25 cellular contexts compared by ENCODE assay signal in genomic region chr1:66599346-66599745, GRCh38.
DNase-seq lines count a peak whose midpoint lies in the region; ATAC-seq and TF ChIP-seq lines count a peak whose summit lies in the region.
"Had no signal": no experiment of that assay in that cellular context is flagged by ENCODE, and none has a peak within 500 bp of the region (broad histone marks: within the 10 kb centered on the region; RNA-seq: fewer than 3 reads in every experiment).

No MANE protein-coding gene starts in this region.

- H3K79me1 ChIP-seq in mesenchymal stem cell (replicated peaks; ENCODE audit: low read length, poor library complexity, severe bottlenecking): peaks cover 12% of the 10 kb centered on the region

- POLR2A ChIA-PET in GM10248 (lab: Yijun Ruan, JAX): no interaction called here

- H2BK5ac ChIP-seq in mesenchymal stem cell (ENCODE audit: low read depth, low read length, poor library complexity, severe bottlenecking): no peak overlapping the region

- TF ChIP-seq CTCF in RWPE2 (IDR thresholded peaks at IDR 0.05; ENCODE audit: poor library complexity, severe bottlenecking): no peak
- TF ChIP-seq CTCF in cardiac fibroblast (IDR thresholded peaks at IDR 0.05; ENCODE audit: low read depth, low read length): no peak
- no peak for TF ChIP-seq CTCF in GM10248 (IDR thresholded peaks at IDR 0.05; ENCODE audit: control extremely low read depth, extremely low read depth, low read depth, missing control alignments)

- H3K27me3 ChIP-seq in RWPE2 (ENCODE audit: insufficient read depth, poor library complexity, severe bottlenecking) (no peaks in the 10 kb centered on the region), mesenchymal stem cell (ENCODE audit: control insufficient read depth in 1 of 2, insufficient read depth in 1 of 2, low read length in 2 of 2) (no peaks in the 10 kb centered on the region)
- H3K27me3 ChIP-seq: pancreas, thyroid gland had no signal

- H4K8ac ChIP-seq in mesenchymal stem cell (ENCODE audit: low read length): no peak overlapping the region

- no peak overlapping the region for H3K4ac ChIP-seq in mesenchymal stem cell (ENCODE audit: low read depth in 1 of 2, low read length in 2 of 2)

- H3K27ac ChIP-seq in RWPE2 (ENCODE audit: poor library complexity, severe bottlenecking): peak overlapping the region; percentile 7
- peak overlapping the region; percentile 32 for H3K27ac ChIP-seq in mesenchymal stem cell (ENCODE audit: low read length, poor library complexity, severe bottlenecking)
- H3K27ac ChIP-seq: pancreas, PC-9, thyroid gland had no signal

- H3K4me2 ChIP-seq in mesenchymal stem cell (ENCODE audit: low read length, poor library complexity, severe bottlenecking): no peak overlapping the region
- H3K4me2 ChIP-seq: GM23338, PC-9 had no signal

- no peaks in the 10 kb centered on the region for H3K9me3 Mint-ChIP-seq in activated T-helper 17 cell treated with anti-CD3 and anti-CD28 coated beads, Interleukin-2, amount 50 U/mL, for 72 hours
- H3K9me3 Mint-ChIP-seq: CD4-positive, alpha-beta T cell had no signal

- DNase-seq in RWPE2 (ENCODE audit: low spot score) (no peak), cardiac fibroblast (ENCODE audit: low read depth in 2 of 2) (peak; percentile 19 to 61), mesenchymal stem cell (no peak), GM10248 (ENCODE audit: extremely low spot score) (no peak)
- DNase-seq: activated CD4-positive, alpha-beta T cell treated with anti-CD3 and anti-CD28 coated beads for 36 hours; CD4-positive, alpha-beta T cell; left colon; MV-4-11; naive thymus-derived CD8-positive, alpha-beta T cell; NCI-H146; NCI-H510A treated with DMSO at 0.1 percent for 48 hours; NK-92 treated with Interleukin-12 subunit alpha and Interleukin-12 subunit beta, amount 100 ng/mL, for 24 hours; pancreas; PC-9; right cardiac atrium; SHP77 treated with DMSO at 0.1 percent for 48 hours; T-helper 17 cell; thyroid gland had no signal

- no peaks in the 10 kb centered on the region for H3K36me3 Mint-ChIP-seq in activated T-helper 17 cell treated with anti-CD3 and anti-CD28 coated beads, Interleukin-2, amount 50 U/mL, for 72 hours (ENCODE audit: low read depth)

- no peak overlapping the region for H3K27ac Mint-ChIP-seq in activated T-helper 17 cell treated with anti-CD3 and anti-CD28 coated beads, Interleukin-2, amount 50 U/mL, for 72 hours
- H3K27ac Mint-ChIP-seq: activated CD4-positive, alpha-beta T cell treated with anti-CD3 and anti-CD28 coated beads for 36 hours; CD4-positive, alpha-beta T cell; dendritic cell treated with granulocyte-macrophage colony-stimulating factor and Interleukin-4, amounts not matched to agents 40 ng/mL and 50 ng/mL, for 4 days; GM23338; mesothelial cell of epicardium; naive thymus-derived CD8-positive, alpha-beta T cell; stimulated activated naive CD8-positive, alpha-beta T cell treated with anti-CD3 and anti-CD28 coated beads, Interleukin-15, Interleukin-2, amounts not matched to agents 100 ng/mL and 50 ng/mL, for 24 hours; T-helper 17 cell had no signal

- H2BK120ac ChIP-seq in mesenchymal stem cell (ENCODE audit: low read depth, low read length): no peak overlapping the region

- peak overlapping the region; percentile 71 for H3K9ac ChIP-seq in mesenchymal stem cell (ENCODE audit: low read length)

- no peak overlapping the region for H3K23ac ChIP-seq in mesenchymal stem cell (ENCODE audit: low read length in 2 of 2)

- peak overlapping the region in 1 of 2 experiments; percentile 43 for H3K18ac ChIP-seq in mesenchymal stem cell (ENCODE audit: low read depth in 1 of 2, low read length in 2 of 2)

- H3K14ac ChIP-seq in mesenchymal stem cell (ENCODE audit: low read length in 2 of 2): no peak overlapping the region

- H3K4me1 ChIP-seq in RWPE2 (ENCODE audit: insufficient read depth, poor library complexity, severe bottlenecking): peaks cover 11% of the 10 kb centered on the region
- H3K4me1 ChIP-seq in mesenchymal stem cell (ENCODE audit: control insufficient read depth, insufficient read depth, low read depth, low read length): peaks cover 3% of the 10 kb centered on the region
- H3K4me1 ChIP-seq: pancreas, thyroid gland had no signal

- H2AK5ac ChIP-seq in mesenchymal stem cell (ENCODE audit: low read length, severe bottlenecking): peak overlapping the region; percentile 88

- peaks cover 37% of the 10 kb centered on the region for H3K27me3 Mint-ChIP-seq in activated T-helper 17 cell treated with anti-CD3 and anti-CD28 coated beads, Interleukin-2, amount 50 U/mL, for 72 hours
- H3K27me3 Mint-ChIP-seq: dendritic cell treated with granulocyte-macrophage colony-stimulating factor and Interleukin-4, amounts not matched to agents 40 ng/mL and 50 ng/mL, for 4 days had no signal

- ATAC-seq in RWPE2 (ENCODE audit: low read depth) (no peak), HG02759 (IDR thresholded peaks at IDR 0.05; ENCODE audit: unreplicated experiment) (no peak), GM19324 (IDR thresholded peaks at IDR 0.05; ENCODE audit: low FRiP score, unreplicated experiment) (no peak)
- no peak for ATAC-seq in activated T-helper 17 cell treated with anti-CD3 and anti-CD28 coated beads, Interleukin-2, amount 50 U/mL, for 72 hours (replicated peaks)
- ATAC-seq: activated CD4-positive, alpha-beta T cell treated with anti-CD3 and anti-CD28 coated beads for 36 hours; GM23338; left colon; naive thymus-derived CD8-positive, alpha-beta T cell; pancreas; right cardiac atrium; T-helper 17 cell had no signal

- CTCF ChIA-PET in GM10248 (lab: Yijun Ruan, JAX): no interaction called here

- H3K4me3 Mint-ChIP-seq in activated T-helper 17 cell treated with anti-CD3 and anti-CD28 coated beads, Interleukin-2, amount 50 U/mL, for 72 hours: no peak overlapping the region
- H3K4me3 Mint-ChIP-seq: activated CD4-positive, alpha-beta T cell treated with anti-CD3 and anti-CD28 coated beads for 36 hours; CD4-positive, alpha-beta T cell; dendritic cell treated with granulocyte-macrophage colony-stimulating factor and Interleukin-4, amounts not matched to agents 40 ng/mL and 50 ng/mL, for 4 days; GM23338; mesothelial cell of epicardium; naive thymus-derived CD8-positive, alpha-beta T cell; stimulated activated naive CD8-positive, alpha-beta T cell treated with anti-CD3 and anti-CD28 coated beads, Interleukin-15, Interleukin-2, amounts not matched to agents 100 ng/mL and 50 ng/mL, for 24 hours; T-helper 17 cell had no signal

- WGBS in mesenchymal stem cell: 20% methylated on average over 1 of the region's 3 CpGs

- no peak overlapping the region for H2BK15ac ChIP-seq in mesenchymal stem cell (ENCODE audit: low read depth, poor library complexity, severe bottlenecking)

- H3K9me3 ChIP-seq in RWPE2 (ENCODE audit: severe bottlenecking): no peaks in the 10 kb centered on the region
- no peaks in the 10 kb centered on the region for H3K9me3 ChIP-seq in mesenchymal stem cell (ENCODE audit: control insufficient read depth, low read length)
- H3K9me3 ChIP-seq: pancreas, thyroid gland had no signal

- H2BK12ac ChIP-seq in mesenchymal stem cell (ENCODE audit: low read length in 2 of 2): no peak overlapping the region

- H3K36me3 ChIP-seq in RWPE2 (ENCODE audit: low read depth) (no peaks in the 10 kb centered on the region), mesenchymal stem cell (ENCODE audit: control insufficient read depth in 1 of 2, insufficient read depth in 2 of 2, low read depth in 1 of 2, low read length in 2 of 2) (peaks cover 4 to 11% of the 10 kb centered on the region in 2 experiments)
- H3K36me3 ChIP-seq: pancreas, thyroid gland had no signal

- H3K4me3 ChIP-seq in RWPE2 (ENCODE audit: severe bottlenecking) (no peak overlapping the region), cardiac fibroblast (replicated peaks in 1 of 2; ENCODE audit: low read depth in 2 of 2, low read length in 2 of 2) (no peak overlapping the region), mesenchymal stem cell (ENCODE audit: insufficient read depth in 1 of 2, low read depth in 1 of 2, low read length in 2 of 2) (no peak overlapping the region)
- H3K4me3 ChIP-seq: GM23338, pancreas, PC-9, thyroid gland had no signal

- H2AFZ ChIP-seq in mesenchymal stem cell (ENCODE audit: low read depth, low read length): no peak overlapping the region
- H2AFZ ChIP-seq: GM23338, PC-9 had no signal

- H4K91ac ChIP-seq in mesenchymal stem cell (ENCODE audit: low read length): no peak overlapping the region

- no peaks in the 10 kb centered on the region for H3K4me1 Mint-ChIP-seq in activated T-helper 17 cell treated with anti-CD3 and anti-CD28 coated beads, Interleukin-2, amount 50 U/mL, for 72 hours
- H3K4me1 Mint-ChIP-seq: activated CD4-positive, alpha-beta T cell treated with anti-CD3 and anti-CD28 coated beads for 36 hours; GM23338; naive thymus-derived CD8-positive, alpha-beta T cell; T-helper 17 cell had no signal

Comparison
In these comparisons a context has a peak if more than half of its experiments do, and no peak if none do; other contexts are left out.
1. DNase-seq: peak in cardiac fibroblast (2 of 2); none in RWPE2 (single experiment), mesenchymal stem cell (single experiment) and GM10248 (single experiment).